25 cellular contexts compared by ENCODE assay signal in the genomic region with DNA sequence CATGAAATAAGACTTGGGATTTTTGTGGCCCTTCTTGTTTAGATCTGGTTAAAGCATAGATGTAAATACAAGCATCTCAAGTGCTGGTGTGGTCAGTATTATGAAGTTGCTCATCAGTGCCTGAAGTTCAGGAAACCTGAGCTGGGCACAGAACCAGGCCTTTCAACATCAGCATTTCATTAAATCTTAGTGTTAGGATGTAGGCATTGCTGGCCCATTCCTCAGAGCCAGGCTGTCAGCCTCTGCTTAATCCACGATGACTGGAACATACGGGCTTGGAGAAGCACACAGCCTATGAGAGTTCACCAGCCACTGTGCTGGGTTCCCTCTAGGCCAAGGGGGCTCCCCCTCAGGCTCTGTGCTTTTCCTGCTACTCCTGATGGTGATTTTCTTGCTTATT.
"Had no signal": no experiment of that assay in that cellular context is flagged by ENCODE, and none has a peak within 500 bp of the region (broad histone marks: within the 10 kb centered on the region; RNA-seq: fewer than 3 reads in every experiment).

No MANE protein-coding gene starts in this region.

- H3K27me3 ChIP-seq: ascending aorta, breast epithelium, foreskin keratinocyte had no signal

- H3K9me3 ChIP-seq: ascending aorta, breast epithelium, thoracic aorta had no signal

- H3K36me3 Mint-ChIP-seq: activated naive CD4-positive, alpha-beta T cell treated with anti-CD3 and anti-CD28 coated beads, Interleukin-2, amount 50 U/mL, for 72 hours; immature natural killer cell; natural killer cell had no signal

- DNase-seq: activated CD4-positive, alpha-beta T cell treated with anti-CD3 and anti-CD28 coated beads, Interleukin-2, amount 50 U/mL, for 1 hour; activated CD4-positive, CD25-positive, alpha-beta regulatory T cell treated with anti-CD3 and anti-CD28 coated beads, Interleukin-2, amount 50 U/mL, for 72 hours; activated CD8-positive, alpha-beta T cell treated with anti-CD3 and anti-CD28 coated beads, Interleukin-2, amount 10 ng/mL, durations not matched to agents 7 days and 5 days; activated gamma-delta T cell; effector memory CD4-positive, alpha-beta T cell; foreskin keratinocyte; immature natural killer cell; kidney glomerular epithelial cell; left ventricle myocardium superior; mammary epithelial cell; midbrain; natural killer cell; stimulated activated CD4-positive, alpha-beta T cell treated with anti-CD3 and anti-CD28 coated beads, Interleukin-4, amount 100 ng/mL, for 24 hours; stimulated activated naive CD4-positive, alpha-beta T cell treated with Interleukin-2 at 50 U/mL for 16 hours; SW 1271; T-helper 2 cell had no signal

- H3K4me3 Mint-ChIP-seq: activated CD8-positive, alpha-beta T cell treated with anti-CD3 and anti-CD28 coated beads, Interleukin-2, amount 10 ng/mL, durations not matched to agents 7 days and 5 days; activated T-helper 1 cell treated with anti-CD3 and anti-CD28 coated beads, Interleukin-12 subunit alpha, Interleukin-12 subunit beta, Interleukin-2, Interleukin-4 antibody, amounts not matched to agents 30 ng/mL and 10 ng/mL and 1 ng/mL, durations not matched to agents 14 hours and 24 hours and 36 hours; central memory CD8-positive, alpha-beta T cell; immature natural killer cell; natural killer cell had no signal

- ATAC-seq: activated CD8-positive, alpha-beta T cell treated with anti-CD3 and anti-CD28 coated beads, Interleukin-2, amount 10 ng/mL, durations not matched to agents 7 days and 5 days; activated naive CD4-positive, alpha-beta T cell treated with anti-CD3 and anti-CD28 coated beads, Interleukin-2, amount 50 U/mL, for 72 hours; esophagus mucosa; foreskin keratinocyte; left ventricle myocardium superior; natural killer cell had no signal

- H3K27ac ChIP-seq: ascending aorta, breast epithelium, foreskin keratinocyte, thoracic aorta, VCaP had no signal

- H3K9me3 Mint-ChIP-seq: activated naive CD4-positive, alpha-beta T cell treated with anti-CD3 and anti-CD28 coated beads, Interleukin-2, amount 50 U/mL, for 72 hours; activated T-helper 1 cell treated with anti-CD3 and anti-CD28 coated beads, Interleukin-12 subunit alpha, Interleukin-12 subunit beta, Interleukin-2, Interleukin-4 antibody, amounts not matched to agents 30 ng/mL and 10 ng/mL and 1 ng/mL, durations not matched to agents 14 hours and 24 hours and 36 hours; central memory CD8-positive, alpha-beta T cell; natural killer cell had no signal

- H3K4me1 Mint-ChIP-seq: central memory CD8-positive, alpha-beta T cell; immature natural killer cell; natural killer cell had no signal

- H3K27ac Mint-ChIP-seq: activated CD8-positive, alpha-beta T cell treated with anti-CD3 and anti-CD28 coated beads, Interleukin-2, amount 10 ng/mL, durations not matched to agents 7 days and 5 days; activated naive CD4-positive, alpha-beta T cell treated with anti-CD3 and anti-CD28 coated beads, Interleukin-2, amount 50 U/mL, for 72 hours; activated T-helper 1 cell treated with anti-CD3 and anti-CD28 coated beads, Interleukin-12 subunit alpha, Interleukin-12 subunit beta, Interleukin-2, Interleukin-4 antibody, amounts not matched to agents 30 ng/mL and 10 ng/mL and 1 ng/mL, durations not matched to agents 14 hours and 24 hours and 36 hours; immature natural killer cell; natural killer cell; progenitor cell of endocrine pancreas had no signal

- H3K36me3 ChIP-seq: ascending aorta, breast epithelium, thoracic aorta had no signal

- H3K4me1 ChIP-seq: ascending aorta, breast epithelium had no signal

- H3K4me3 ChIP-seq: ascending aorta, breast epithelium, thoracic aorta had no signal
